1 cellular context compared by ENCODE assay signal in genomic region chr22:23234409-23235161, GRCh38.
TF ChIP-seq lines count a peak whose summit lies in the region.

No MANE protein-coding gene starts in this region.

TF ChIP-seq in GM12878, 131 proteins besides CTCF, POLR2A, EP300 and RAD21 (continued from another document):
- no peak for TF ChIP-seq NR2C1 (IDR thresholded peaks at IDR 0.05)
- TF ChIP-seq SMAD5 (IDR thresholded peaks at IDR 0.05; ENCODE audit: low read depth) = no peak
- no peak for TF ChIP-seq ESRRA (IDR thresholded peaks at IDR 0.05; ENCODE audit: low read length)
- TF ChIP-seq IRF4 (IDR thresholded peaks at IDR 0.05; ENCODE audit: low read depth, low read length) = no peak
